1 cellular context compared by ENCODE assay signal in the genomic region with DNA sequence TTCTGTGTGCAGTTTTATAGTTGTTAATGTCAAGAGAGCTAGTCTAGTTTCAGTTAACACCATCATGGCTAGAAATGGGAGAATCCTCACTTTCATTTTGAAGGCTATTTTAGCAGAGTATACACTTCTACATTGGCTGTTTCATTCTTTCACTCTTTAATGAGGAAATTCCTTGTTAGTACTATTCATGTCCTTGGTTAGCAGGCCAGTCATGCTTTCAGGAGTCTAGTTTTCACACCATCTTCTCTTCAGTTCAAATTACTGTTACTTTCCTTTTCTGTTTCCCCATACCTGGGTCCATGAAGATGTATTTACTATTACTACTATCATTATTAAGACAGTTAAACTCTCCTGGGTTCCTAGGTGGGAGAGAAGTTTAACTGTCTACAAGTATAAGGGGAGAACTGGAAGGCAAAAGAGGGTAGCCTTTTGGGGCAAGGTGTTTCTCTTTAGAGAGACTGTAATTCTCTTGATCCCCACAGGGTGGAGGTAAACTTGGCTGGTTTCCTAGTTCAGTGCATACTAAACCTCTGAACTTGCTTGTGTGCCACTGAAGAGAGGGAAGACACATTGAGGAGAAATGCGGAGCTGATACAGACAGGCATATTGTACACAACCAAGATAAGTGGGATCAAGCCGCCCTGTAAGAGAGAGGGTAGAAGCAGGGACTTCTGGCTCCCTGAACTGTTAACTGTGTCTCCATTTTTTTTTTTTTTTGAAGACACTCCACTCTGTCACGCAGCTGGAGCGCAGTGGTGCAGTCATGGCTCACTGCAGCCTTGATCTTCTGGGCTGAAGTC.
TF ChIP-seq lines count a peak whose summit lies in the region.

No MANE protein-coding gene starts in this region.

TF ChIP-seq in K562, 482 proteins besides CTCF, POLR2A, EP300 and RAD21:
- TF ChIP-seq, protein P1, sequence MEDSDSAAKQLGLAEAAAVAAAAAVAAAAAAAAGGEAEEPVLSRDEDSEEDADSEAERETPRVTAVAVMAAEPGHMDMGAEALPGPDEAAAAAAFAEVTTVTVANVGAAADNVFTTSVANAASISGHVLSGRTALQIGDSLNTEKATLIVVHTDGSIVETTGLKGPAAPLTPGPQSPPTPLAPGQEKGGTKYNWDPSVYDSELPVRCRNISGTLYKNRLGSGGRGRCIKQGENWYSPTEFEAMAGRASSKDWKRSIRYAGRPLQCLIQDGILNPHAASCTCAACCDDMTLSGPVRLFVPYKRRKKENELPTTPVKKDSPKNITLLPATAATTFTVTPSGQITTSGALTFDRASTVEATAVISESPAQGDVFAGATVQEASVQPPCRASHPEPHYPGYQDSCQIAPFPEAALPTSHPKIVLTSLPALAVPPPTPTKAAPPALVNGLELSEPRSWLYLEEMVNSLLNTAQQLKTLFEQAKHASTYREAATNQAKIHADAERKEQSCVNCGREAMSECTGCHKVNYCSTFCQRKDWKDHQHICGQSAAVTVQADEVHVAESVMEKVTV (CRISPR knock-in tag; IDR thresholded peaks at IDR 0.05): 0 out of 2 replicates have a peak, but pooled peaks have one; percentile 35
- TF ChIP-seq, protein P2, sequence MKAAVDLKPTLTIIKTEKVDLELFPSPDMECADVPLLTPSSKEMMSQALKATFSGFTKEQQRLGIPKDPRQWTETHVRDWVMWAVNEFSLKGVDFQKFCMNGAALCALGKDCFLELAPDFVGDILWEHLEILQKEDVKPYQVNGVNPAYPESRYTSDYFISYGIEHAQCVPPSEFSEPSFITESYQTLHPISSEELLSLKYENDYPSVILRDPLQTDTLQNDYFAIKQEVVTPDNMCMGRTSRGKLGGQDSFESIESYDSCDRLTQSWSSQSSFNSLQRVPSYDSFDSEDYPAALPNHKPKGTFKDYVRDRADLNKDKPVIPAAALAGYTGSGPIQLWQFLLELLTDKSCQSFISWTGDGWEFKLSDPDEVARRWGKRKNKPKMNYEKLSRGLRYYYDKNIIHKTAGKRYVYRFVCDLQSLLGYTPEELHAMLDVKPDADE (conservative IDR thresholded peaks at IDR 0.05; ENCODE audit: control insufficient read depth, low read depth, low read length): no peak
- TF ChIP-seq ZNF766 (CRISPR knock-in tag; conservative IDR thresholded peaks at IDR 0.05) (peak; percentile 99), FOXA1 (IDR thresholded peaks at IDR 0.05; ENCODE audit: borderline replicate concordance) (no peak), NFIC (IDR thresholded peaks at IDR 0.05) (peak; percentile 93), SMC3 (conservative IDR thresholded peaks at IDR 0.05; ENCODE audit: insufficient read depth, low read depth, low read length) (peak; percentile 41; the same call in 1 of the 2 replicates), ZNF12 (CRISPR knock-in tag; IDR thresholded peaks at IDR 0.05) (no peak), PRPF4 (IDR thresholded peaks at IDR 0.05; ENCODE audit: insufficient read depth, low read depth, low read length, poor library complexity, severe bottlenecking) (no peak)
- TF ChIP-seq, protein P3, sequence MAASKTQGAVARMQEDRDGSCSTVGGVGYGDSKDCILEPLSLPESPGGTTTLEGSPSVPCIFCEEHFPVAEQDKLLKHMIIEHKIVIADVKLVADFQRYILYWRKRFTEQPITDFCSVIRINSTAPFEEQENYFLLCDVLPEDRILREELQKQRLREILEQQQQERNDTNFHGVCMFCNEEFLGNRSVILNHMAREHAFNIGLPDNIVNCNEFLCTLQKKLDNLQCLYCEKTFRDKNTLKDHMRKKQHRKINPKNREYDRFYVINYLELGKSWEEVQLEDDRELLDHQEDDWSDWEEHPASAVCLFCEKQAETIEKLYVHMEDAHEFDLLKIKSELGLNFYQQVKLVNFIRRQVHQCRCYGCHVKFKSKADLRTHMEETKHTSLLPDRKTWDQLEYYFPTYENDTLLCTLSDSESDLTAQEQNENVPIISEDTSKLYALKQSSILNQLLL (CRISPR knock-in tag; IDR thresholded peaks at IDR 0.05; ENCODE audit: borderline replicate concordance): no peak
